8 cellular contexts compared by ENCODE assay signal in the genomic region with DNA sequence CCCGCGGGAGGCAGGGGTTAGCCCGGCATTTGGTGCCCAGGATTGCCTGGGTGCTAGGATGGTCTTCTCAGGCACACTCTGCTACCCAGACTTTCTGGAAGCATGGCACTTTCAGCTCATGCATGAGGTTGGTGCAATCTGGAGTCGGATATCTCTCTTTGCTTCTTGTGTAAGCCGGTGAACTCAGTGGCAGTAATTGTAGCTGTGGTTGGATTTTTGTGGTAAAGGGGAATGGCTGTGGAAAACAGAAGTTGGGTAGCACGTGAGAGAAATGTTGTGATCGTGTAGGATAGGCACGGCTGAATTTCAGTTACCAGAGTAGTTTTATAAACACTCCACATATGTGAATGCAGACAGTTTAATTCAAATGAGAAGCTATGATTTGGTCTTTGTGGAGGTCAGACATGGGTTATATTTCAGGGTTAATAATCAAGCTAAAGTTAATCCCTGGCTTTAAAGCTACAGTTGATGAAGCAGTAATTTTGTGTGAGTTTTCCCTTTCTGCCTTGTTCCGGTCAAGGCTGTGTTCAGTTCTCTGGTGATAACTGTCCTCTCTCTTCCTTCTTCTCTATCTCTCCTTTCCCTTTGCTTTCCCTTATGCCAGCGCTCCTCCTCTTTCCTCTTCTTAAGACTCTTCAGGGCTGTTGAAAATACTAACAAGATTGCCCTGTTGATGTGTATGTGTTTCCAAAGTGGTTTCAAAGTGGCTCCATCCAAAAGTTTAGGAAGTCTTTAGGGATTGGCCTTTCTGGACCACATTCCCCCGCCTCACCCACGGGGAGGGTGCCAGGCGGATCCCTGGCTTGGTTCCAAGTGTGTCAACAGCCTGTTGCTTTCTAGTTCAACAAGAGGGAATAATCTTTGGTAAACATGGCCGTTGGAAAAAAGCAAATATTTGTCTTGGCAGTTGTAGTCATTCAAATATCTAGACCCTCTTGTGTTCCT.
A peak's percentile ranks its signal among the peaks of the same experiment; 100 is the strongest.
DNase-seq lines count a peak whose midpoint lies in the region; ATAC-seq and TF ChIP-seq lines count a peak whose summit lies in the region.

No MANE protein-coding gene starts in this region.

- H3K9me3 Mint-ChIP-seq in activated CD4-positive, alpha-beta memory T cell treated with anti-CD3 and anti-CD28 coated beads for 36 hours = no peaks in the 10 kb centered on the region

- peak overlapping the region; percentile 26 for H3K27ac ChIP-seq in fibroblast of lung (ENCODE audit: insufficient read depth, low read length)

- DNase-seq in HFF-Myc (ENCODE audit: extremely low read depth, low read depth) (peak; percentile 50), NCI-H69 (lab: John Stamatoyannopoulos, UW) (peak; percentile 98), fibroblast of lung (ENCODE audit: low read depth in 2 of 2) (peak; percentile 87 to 94), skeletal muscle cell (ENCODE audit: low read depth) (peak; percentile 19), NCI-H446 treated with DMSO at 0.1 percent for 48 hours (lab: John Stamatoyannopoulos, UW) (no peak), NCI-H446 (lab: John Stamatoyannopoulos, UW) (no peak)
- DNase-seq in activated CD4-positive, alpha-beta memory T cell treated with anti-CD3 and anti-CD28 coated beads for 36 hours = no peak

- no peak overlapping the region for H3K9ac ChIP-seq in fibroblast of lung (ENCODE audit: insufficient read depth, low read length)

- no peaks in the 10 kb centered on the region for H3K36me3 Mint-ChIP-seq in activated CD4-positive, alpha-beta memory T cell treated with anti-CD3 and anti-CD28 coated beads for 36 hours

- H3K79me2 ChIP-seq in fibroblast of lung (ENCODE audit: control insufficient read depth, insufficient read depth, low read length) = no peaks in the 10 kb centered on the region

- no peaks in the 10 kb centered on the region for H4K20me1 ChIP-seq in fibroblast of lung (ENCODE audit: control insufficient read depth, extremely low read depth, insufficient read depth, low read length)

- POLR2A ChIA-PET in activated CD4-positive, alpha-beta memory T cell treated with anti-CD3 and anti-CD28 coated beads for 36 hours (lab: Charles Lee) = no interaction called here

- H3K27me3 Mint-ChIP-seq in activated CD4-positive, alpha-beta memory T cell treated with anti-CD3 and anti-CD28 coated beads for 36 hours = peaks cover 17% of the 10 kb centered on the region

- H2AFZ ChIP-seq in fibroblast of lung (ENCODE audit: low read length) = no peak overlapping the region

- H3K36me3 ChIP-seq in fibroblast of lung (ENCODE audit: control insufficient read depth, insufficient read depth, low read length) = no peaks in the 10 kb centered on the region

- no peak overlapping the region for H3K4me3 Mint-ChIP-seq in activated CD4-positive, alpha-beta memory T cell treated with anti-CD3 and anti-CD28 coated beads for 36 hours

- H3K4me1 ChIP-seq in fibroblast of lung (ENCODE audit: control insufficient read depth, extremely low read depth, insufficient read depth, low read length) = peaks cover 12% of the 10 kb centered on the region

- no peak for TF ChIP-seq CTCF in HFF-Myc (IDR thresholded peaks at IDR 0.05; ENCODE audit: low read depth, low read length, missing control alignments)
- no peak for TF ChIP-seq CTCF in fibroblast of lung (conservative IDR thresholded peaks at IDR 0.05 in 1 of 2, IDR thresholded peaks at IDR 0.05 in 1 of 2; ENCODE audit: low read depth in 1 of 2, low read length in 2 of 2)

- H3K4me2 ChIP-seq in fibroblast of lung (ENCODE audit: extremely low read depth, insufficient read depth, low read length) = peak overlapping the region; percentile 46

- no peak overlapping the region for H3K4me3 ChIP-seq in HFF-Myc (replicated peaks; ENCODE audit: low read depth, low read length)
- peak overlapping the region in 1 of 4 experiments; percentile 10 for H3K4me3 ChIP-seq in fibroblast of lung (replicated peaks in 1 of 4; ENCODE audit: control extremely low read depth in 1 of 4, insufficient read depth in 1 of 4, low read depth in 3 of 4, low read length in 4 of 4)
- H3K4me3 ChIP-seq in skeletal muscle cell (ENCODE audit: low read depth, low read length) = no peak overlapping the region

- no peaks in the 10 kb centered on the region for H3K9me3 ChIP-seq in fibroblast of lung (ENCODE audit: control insufficient read depth, insufficient read depth, low read depth, low read length)

- H3K27me3 ChIP-seq in fibroblast of lung (ENCODE audit: control insufficient read depth, insufficient read depth, low read length) = no peaks in the 10 kb centered on the region

- intact Hi-C loops in activated CD4-positive, alpha-beta memory T cell treated with anti-CD3 and anti-CD28 coated beads for 36 hours (cut with micrococcal nuclease) = no loop called here

- no peak for ATAC-seq in HG03139 (IDR thresholded peaks at IDR 0.05; ENCODE audit: unreplicated experiment)

- H3K27ac Mint-ChIP-seq in activated CD4-positive, alpha-beta memory T cell treated with anti-CD3 and anti-CD28 coated beads for 36 hours = no peak overlapping the region

- CTCF ChIA-PET in activated CD4-positive, alpha-beta memory T cell treated with anti-CD3 and anti-CD28 coated beads for 36 hours (lab: Charles Lee) = no interaction called here

- no peaks in the 10 kb centered on the region for H3K4me1 Mint-ChIP-seq in activated CD4-positive, alpha-beta memory T cell treated with anti-CD3 and anti-CD28 coated beads for 36 hours (ENCODE audit: low read depth)

Comparison
In these comparisons a context has a peak if more than half of its experiments do, and no peak if none do; other contexts are left out.
1. DNase-seq: peak in HFF-Myc (single experiment), NCI-H69 (single experiment), fibroblast of lung (2 of 2) and skeletal muscle cell (single experiment); none in NCI-H446 treated with DMSO at 0.1 percent for 48 hours (single experiment), activated CD4-positive, alpha-beta memory T cell treated with anti-CD3 and anti-CD28 coated beads for 36 hours (single experiment) and NCI-H446 (0 of 2).